In genomic region chr17:61547113-61547512, GRCh38 we compare ENCODE assay signal across 10 cellular contexts. TPM values are rescaled to one million over a fixed set of nuclear protein-coding genes. Genes with fewer than 3 reads are reported as not detected.
"Had no signal": no experiment of that assay in that cellular context is flagged by ENCODE, and none has a peak within 500 bp of the region (broad histone marks: within the 10 kb centered on the region; RNA-seq: fewer than 3 reads in every experiment).

No MANE protein-coding gene starts in this region.

- FAIRE-seq: HTR-8/SVneo had no signal

- H2AFZ ChIP-seq: GM23248 had no signal

- DNase-seq: GM23248, GOT3, H7, IMR-90, KBM-7 had no signal

- H3K4me2 ChIP-seq: KMS-11 had no signal

- H3K4me1 ChIP-seq: HAP-1 had no signal

- H3K27ac ChIP-seq: GM23248, KMS-11 had no signal

- H3K36me3 ChIP-seq: HAP-1 had no signal

- H3K9ac ChIP-seq: GM23248, KMS-11 had no signal

- H3K4me3 ChIP-seq: GM23248, HAP-1 had no signal

- H3K9me3 ChIP-seq: HAP-1 had no signal

RNA-seq across cellular contexts. Expression of gene NACA2, which starts 43.9 kb away (rescaled TPM):
- total RNA-seq: GM23248, H4, H7, HT-29, IMR-90 had no signal
- polyA plus RNA-seq: GM23248, IMR-90 had no signal
